Comparison of ENCODE assay signal across 2 cellular contexts in the genomic region with DNA sequence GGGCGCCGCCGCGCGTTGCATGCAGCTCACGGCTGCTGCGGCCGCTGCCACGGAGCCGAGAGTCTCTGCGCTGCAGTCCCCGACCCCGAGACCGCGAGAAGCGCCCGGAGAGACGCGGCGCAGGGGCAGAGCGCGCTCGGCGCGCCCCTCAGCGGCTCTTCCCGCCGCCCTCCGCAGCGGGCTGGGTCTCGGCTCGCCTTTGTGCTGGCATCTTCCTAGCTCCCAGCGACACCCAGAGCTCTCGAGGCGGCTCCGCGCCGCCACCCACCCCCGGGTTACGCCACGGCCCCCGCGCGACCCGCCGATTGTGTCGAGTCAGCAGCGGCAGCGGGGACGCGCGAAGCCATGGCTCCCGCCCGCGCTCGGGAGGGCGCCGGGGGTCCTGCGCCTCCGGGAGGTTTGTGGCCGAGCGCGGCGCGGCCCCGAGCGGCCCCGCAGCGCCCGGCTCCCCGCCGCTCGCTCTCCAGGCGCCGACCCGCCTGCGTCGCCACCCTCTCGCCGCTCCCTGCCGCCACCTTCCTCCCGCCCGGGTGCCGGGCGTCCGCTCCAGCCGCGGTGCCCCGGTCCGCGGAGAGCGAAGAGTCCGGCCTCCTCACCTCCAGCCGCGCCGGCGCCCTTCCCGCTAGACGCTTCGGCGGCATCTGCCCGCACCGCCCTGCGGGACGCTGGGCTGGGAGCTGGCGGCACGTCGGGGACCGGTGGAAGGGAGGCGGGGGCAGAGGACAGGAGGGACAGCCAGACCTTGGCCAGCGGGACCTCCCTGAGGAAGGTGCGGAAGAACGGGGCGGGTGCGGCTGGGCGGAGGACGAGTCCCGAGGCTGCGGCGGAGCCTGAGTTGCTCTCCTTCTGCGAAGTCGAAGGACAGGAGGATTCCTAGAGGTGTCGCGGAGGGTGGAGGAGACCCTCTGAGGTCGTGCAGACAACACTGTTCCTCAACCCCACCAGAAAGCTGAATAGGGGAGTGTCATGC.
TF ChIP-seq lines count a peak whose summit lies in the region.

Gene HECW2, minus strand, starts transcription at position 643 of the 970 bp plus-strand sequence.

TF ChIP-seq in IMR-90, 13 proteins besides CTCF, POLR2A, EP300 and RAD21:
- TF ChIP-seq MXI1 (IDR thresholded peaks at IDR 0.05; ENCODE audit: borderline replicate concordance, low read depth, low read length) (0 out of 2 replicates have a peak, but pooled peaks have one; percentile 7), MAFK (IDR thresholded peaks at IDR 0.05; ENCODE audit: low read depth, low read length) (peak; percentile 85)
- TF ChIP-seq, protein P1, sequence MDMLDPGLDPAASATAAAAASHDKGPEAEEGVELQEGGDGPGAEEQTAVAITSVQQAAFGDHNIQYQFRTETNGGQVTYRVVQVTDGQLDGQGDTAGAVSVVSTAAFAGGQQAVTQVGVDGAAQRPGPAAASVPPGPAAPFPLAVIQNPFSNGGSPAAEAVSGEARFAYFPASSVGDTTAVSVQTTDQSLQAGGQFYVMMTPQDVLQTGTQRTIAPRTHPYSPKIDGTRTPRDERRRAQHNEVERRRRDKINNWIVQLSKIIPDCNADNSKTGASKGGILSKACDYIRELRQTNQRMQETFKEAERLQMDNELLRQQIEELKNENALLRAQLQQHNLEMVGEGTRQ (IDR thresholded peaks at IDR 0.05; ENCODE audit: low read depth, low read length), result no peak

TF ChIP-seq in endothelial cell of umbilical vein, 7 proteins besides CTCF, POLR2A, EP300 and RAD21:
- no peak for TF ChIP-seq EZH2 (IDR thresholded peaks at IDR 0.05; ENCODE audit: borderline replicate concordance, low read depth, low read length, severe bottlenecking)
- no peak for TF ChIP-seq GATA2 (IDR thresholded peaks at IDR 0.05; ENCODE audit: insufficient read depth, insufficient read length, low read depth, low read length)
- TF ChIP-seq MYC (IDR thresholded peaks at IDR 0.05; ENCODE audit: low read depth, low read length), result no peak
- TF ChIP-seq FOS (IDR thresholded peaks at IDR 0.05; ENCODE audit: borderline replicate concordance, insufficient read depth, low read length), result no peak
- no peak for TF ChIP-seq POLR2AphosphoS5 (IDR thresholded peaks at IDR 0.05; ENCODE audit: insufficient read depth, low read depth, low read length)
- TF ChIP-seq MAX (IDR thresholded peaks at IDR 0.05; ENCODE audit: insufficient read depth, insufficient read length), result no peak
- TF ChIP-seq JUN (IDR thresholded peaks at IDR 0.05; ENCODE audit: borderline replicate concordance, insufficient read depth, insufficient read length, low read depth), result no peak
TF ChIP-seq in endothelial cell of umbilical vein: peak in this region for 0.
